ENCODE assay signal across 26 cellular contexts in the genomic region with DNA sequence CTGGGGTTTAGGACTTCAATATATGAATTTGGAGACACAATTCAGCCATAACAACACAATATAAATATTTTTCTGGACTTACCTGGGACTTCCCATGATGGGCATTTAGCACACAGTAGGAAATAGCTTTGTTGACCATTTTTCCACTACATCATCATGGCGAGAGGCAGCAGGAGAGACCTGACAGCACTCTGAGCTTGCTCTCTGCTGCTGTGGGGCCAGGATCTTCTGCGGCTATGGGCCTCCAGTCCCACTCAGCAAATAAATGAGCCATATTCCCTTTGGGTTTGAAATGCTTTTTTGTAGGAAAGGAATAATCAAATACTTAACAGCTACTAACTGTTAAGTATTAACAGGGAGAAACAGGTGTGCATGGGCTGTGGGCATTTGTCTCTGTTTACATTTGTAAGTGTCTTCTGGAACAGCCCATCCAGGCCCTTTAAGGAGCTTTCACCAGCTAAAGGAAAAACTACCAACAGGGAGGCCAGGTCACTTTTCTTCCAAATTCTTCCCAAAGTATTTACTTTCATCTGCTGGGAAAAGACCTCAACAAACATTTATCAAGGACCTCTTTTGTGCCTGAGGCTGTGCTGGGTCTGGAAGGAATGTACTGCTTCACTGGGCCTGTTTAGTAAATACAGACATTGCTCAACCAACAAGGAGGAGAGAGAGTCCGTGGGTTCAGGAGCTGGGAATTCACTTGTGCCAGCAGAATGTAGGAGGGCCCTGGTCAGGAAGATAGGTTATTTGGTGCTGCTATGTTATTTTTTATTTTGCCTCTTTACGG.
DNase-seq lines count a peak whose midpoint lies in the region; ATAC-seq and TF ChIP-seq lines count a peak whose summit lies in the region.
"Had no signal": no experiment of that assay in that cellular context is flagged by ENCODE, and none has a peak within 500 bp of the region (broad histone marks: within the 10 kb centered on the region; RNA-seq: fewer than 3 reads in every experiment).

No MANE protein-coding gene starts in this region.

- H3K27ac ChIP-seq in neural progenitor cell (no peak overlapping the region), SK-N-SH (ENCODE audit: low read depth in 2 of 2, low read length in 1 of 2) (no peak overlapping the region)
- H3K27ac ChIP-seq: BLaER1, body of pancreas, esophagus squamous epithelium, skin epidermis, thoracic aorta had no signal

- CTCF ChIA-PET in SK-N-SH (lab: Yijun Ruan, JAX): interaction anchor here (1.0 to 1.4 kb wide), 4 partner anchors 11 to 133 kb away, joined by 3 to 5 read pairs (median 4); partner anchors contain the start of gene LRIG2

- H3K27ac Mint-ChIP-seq in neural progenitor cell: no peak overlapping the region
- no peak overlapping the region for H3K27ac Mint-ChIP-seq in stimulated activated effector memory CD8-positive, alpha-beta T cell treated with anti-CD3 and anti-CD28 coated beads, Interleukin-12 subunit alpha, Interleukin-12 subunit beta, amount 100 ng/mL, for 72 hours
- H3K27ac Mint-ChIP-seq: activated naive CD8-positive, alpha-beta T cell treated with anti-CD3 and anti-CD28 coated beads, Interleukin-2, amount 10 ng/mL, durations not matched to agents 7 days and 5 days; activated T-helper 2 cell treated with anti-CD3 and anti-CD28 coated beads, Interferon-gamma antibody, Interleukin-2, Interleukin-4, amounts not matched to agents 10 μg/mL and 5 μg/mL and 100 μg/mL, durations not matched to agents 14 hours and 24 hours and 36 hours; natural killer cell treated with Interleukin-12 subunit alpha and Interleukin-12 subunit beta and Interleukin-15 and Interleukin-18, amount 100 ng/mL, for 72 hours; stimulated activated naive B cell treated with anti-CD40 and anti-IgM and Interleukin-4, amounts not matched to agents 10 μg/mL and 1 μg/mL and 100 μg/mL, for 72 hours; WTC11 had no signal

- H3K4me2 ChIP-seq in neural progenitor cell (no peak overlapping the region), SK-N-SH (no peak overlapping the region)
- H3K4me2 ChIP-seq: BLaER1 had no signal

- no peaks in the 10 kb centered on the region for H3K36me3 Mint-ChIP-seq in neural progenitor cell
- no peaks in the 10 kb centered on the region for H3K36me3 Mint-ChIP-seq in stimulated activated effector memory CD8-positive, alpha-beta T cell treated with anti-CD3 and anti-CD28 coated beads, Interleukin-12 subunit alpha, Interleukin-12 subunit beta, amount 100 ng/mL, for 72 hours
- H3K36me3 Mint-ChIP-seq: activated naive CD8-positive, alpha-beta T cell treated with anti-CD3 and anti-CD28 coated beads, Interleukin-2, amount 10 ng/mL, durations not matched to agents 7 days and 5 days; natural killer cell treated with Interleukin-12 subunit alpha and Interleukin-12 subunit beta and Interleukin-15 and Interleukin-18, amount 100 ng/mL, for 72 hours; stimulated activated naive B cell treated with anti-CD40 and anti-IgM and Interleukin-4, amounts not matched to agents 10 μg/mL and 1 μg/mL and 100 μg/mL, for 72 hours; WTC11 had no signal

- no peak for TF ChIP-seq EP300 in SK-N-SH (IDR thresholded peaks at IDR 0.05; ENCODE audit: borderline replicate concordance in 1 of 2, low read depth in 1 of 2, low read length in 1 of 2)

- H3K9ac ChIP-seq in neural progenitor cell: no peak overlapping the region
- H3K9ac ChIP-seq in SK-N-SH: no peak overlapping the region
- H3K9ac ChIP-seq: BLaER1 had no signal

- H2AFZ ChIP-seq in neural progenitor cell (replicated peaks) (peak overlapping the region; percentile 36), SK-N-SH (ENCODE audit: low read depth) (no peak overlapping the region)

- WGBS in SK-N-SH (ENCODE audit: low lambda C conversion rate): 49% methylated on average over 4 of the region's 4 CpGs

- TF ChIP-seq RAD21 in SK-N-SH (IDR thresholded peaks at IDR 0.05; ENCODE audit: low read length): no peak

- H3K4me3 Mint-ChIP-seq in neural progenitor cell: no peak overlapping the region
- no peak overlapping the region for H3K4me3 Mint-ChIP-seq in stimulated activated effector memory CD8-positive, alpha-beta T cell treated with anti-CD3 and anti-CD28 coated beads, Interleukin-12 subunit alpha, Interleukin-12 subunit beta, amount 100 ng/mL, for 72 hours
- H3K4me3 Mint-ChIP-seq: activated naive CD8-positive, alpha-beta T cell treated with anti-CD3 and anti-CD28 coated beads, Interleukin-2, amount 10 ng/mL, durations not matched to agents 7 days and 5 days; natural killer cell treated with Interleukin-12 subunit alpha and Interleukin-12 subunit beta and Interleukin-15 and Interleukin-18, amount 100 ng/mL, for 72 hours; stimulated activated naive B cell treated with anti-CD40 and anti-IgM and Interleukin-4, amounts not matched to agents 10 μg/mL and 1 μg/mL and 100 μg/mL, for 72 hours; WTC11 had no signal

- no peaks in the 10 kb centered on the region for H3F3A ChIP-seq in neural progenitor cell (ENCODE audit: low read depth)
- H3F3A ChIP-seq in SK-N-SH (replicated peaks; ENCODE audit: insufficient read depth): no peaks in the 10 kb centered on the region

- DNase-seq in AG09319 (ENCODE audit: extremely low read depth, low read depth) (peak; percentile 0), NCI-H187 treated with DMSO at 0.1 percent for 48 hours (lab: John Stamatoyannopoulos, UW) (peak; percentile 88), islet precursor cell (peak; percentile 95), neural progenitor cell (ENCODE audit: low spot score) (no peak), foreskin melanocyte (no peak), SK-N-SH (no peak), C1 segment of cervical spinal cord (lab: John Stamatoyannopoulos, UW) (no peak)
- no peak for DNase-seq in stimulated activated effector memory CD8-positive, alpha-beta T cell treated with anti-CD3 and anti-CD28 coated beads, Interleukin-12 subunit alpha, Interleukin-12 subunit beta, amount 100 ng/mL, for 72 hours (ENCODE audit: low spot score in 2 of 2)
- DNase-seq: activated CD4-positive, alpha-beta T cell treated with anti-CD3 and anti-CD28 coated beads, Interleukin-2, amount 50 U/mL, for 4 hours; activated CD8-positive, alpha-beta memory T cell treated with anti-CD3 and anti-CD28 coated beads, Interleukin-2, amount 50 U/mL, for 4 hours; activated naive CD8-positive, alpha-beta T cell treated with anti-CD3 and anti-CD28 coated beads, Interleukin-2, amount 10 ng/mL, durations not matched to agents 7 days and 5 days; body of pancreas; effector memory CD4-positive, alpha-beta T cell; esophagus squamous epithelium; IMR-90; left cardiac atrium; NCI-H2171; stimulated activated CD4-positive, alpha-beta T cell treated with anti-CD3 and anti-CD28 coated beads, Interleukin-2, amount 100 ng/mL, for 24 hours; stimulated activated naive B cell treated with anti-CD40 and anti-IgM and Interleukin-4, amounts not matched to agents 10 μg/mL and 1 μg/mL and 100 μg/mL, for 72 hours; T-helper 9 cell had no signal

- H3K9me3 ChIP-seq in neural progenitor cell (ENCODE audit: low read depth) (no peaks in the 10 kb centered on the region), SK-N-SH (no peaks in the 10 kb centered on the region)
- H3K9me3 ChIP-seq: BLaER1, body of pancreas, esophagus squamous epithelium had no signal

- POLR2A ChIA-PET in SK-N-SH (lab: Yijun Ruan, JAX): no interaction called here

- H3K4me1 Mint-ChIP-seq in neural progenitor cell: peaks cover 7% of the 10 kb centered on the region
- no peaks in the 10 kb centered on the region for H3K4me1 Mint-ChIP-seq in stimulated activated effector memory CD8-positive, alpha-beta T cell treated with anti-CD3 and anti-CD28 coated beads, Interleukin-12 subunit alpha, Interleukin-12 subunit beta, amount 100 ng/mL, for 72 hours
- H3K4me1 Mint-ChIP-seq: stimulated activated naive B cell treated with anti-CD40 and anti-IgM and Interleukin-4, amounts not matched to agents 10 μg/mL and 1 μg/mL and 100 μg/mL, for 72 hours had no signal

- TF ChIP-seq CTCF in AG09319 (IDR thresholded peaks at IDR 0.05; ENCODE audit: low read depth, low read length) (no peak), neural progenitor cell (IDR thresholded peaks at IDR 0.05) (no peak), SK-N-SH (IDR thresholded peaks at IDR 0.05) (no peak)

- H3K4me3 ChIP-seq in neural progenitor cell (no peak overlapping the region), SK-N-SH (ENCODE audit: low read depth in 2 of 2, low read length in 1 of 2) (no peak overlapping the region)
- H3K4me3 ChIP-seq: BLaER1, body of pancreas, esophagus squamous epithelium, skin epidermis, thoracic aorta had no signal

- H3K4me1 ChIP-seq in neural progenitor cell: peaks cover 2% of the 10 kb centered on the region
- H3K4me1 ChIP-seq in SK-N-SH (ENCODE audit: control insufficient read depth in 1 of 2, insufficient read depth in 2 of 2, low read depth in 1 of 2, low read length in 1 of 2): peaks cover 0 to 25% of the 10 kb centered on the region in 2 experiments; a peak in 2 of 4 replicates
- H3K4me1 ChIP-seq: BLaER1 had no signal

- H4K20me1 ChIP-seq in neural progenitor cell (ENCODE audit: low read depth): no peaks in the 10 kb centered on the region
- H4K20me1 ChIP-seq in SK-N-SH (ENCODE audit: insufficient read depth): no peaks in the 10 kb centered on the region
- H4K20me1 ChIP-seq: BLaER1 had no signal

- H3K27me3 ChIP-seq in neural progenitor cell (no peaks in the 10 kb centered on the region), SK-N-SH (ENCODE audit: insufficient read depth) (no peaks in the 10 kb centered on the region; the same call in 1 of the 2 replicates)
- H3K27me3 ChIP-seq: BLaER1, body of pancreas had no signal

- no peak for ATAC-seq in stimulated activated effector memory CD8-positive, alpha-beta T cell treated with anti-CD3 and anti-CD28 coated beads, Interleukin-12 subunit alpha, Interleukin-12 subunit beta, amount 100 ng/mL, for 72 hours
- ATAC-seq: body of pancreas; left cardiac atrium; stimulated activated naive B cell treated with anti-CD40 and anti-IgM and Interleukin-4, amounts not matched to agents 10 μg/mL and 1 μg/mL and 100 μg/mL, for 72 hours had no signal

- peaks cover 3% of the 10 kb centered on the region for H3K27me3 Mint-ChIP-seq in neural progenitor cell (ENCODE audit: insufficient read depth, low read depth)

- no peaks in the 10 kb centered on the region for H3K9me3 Mint-ChIP-seq in neural progenitor cell
- H3K9me3 Mint-ChIP-seq in stimulated activated effector memory CD8-positive, alpha-beta T cell treated with anti-CD3 and anti-CD28 coated beads, Interleukin-12 subunit alpha, Interleukin-12 subunit beta, amount 100 ng/mL, for 72 hours: no peaks in the 10 kb centered on the region
- H3K9me3 Mint-ChIP-seq: activated naive CD8-positive, alpha-beta T cell treated with anti-CD3 and anti-CD28 coated beads, Interleukin-2, amount 10 ng/mL, durations not matched to agents 7 days and 5 days; activated T-helper 2 cell treated with anti-CD3 and anti-CD28 coated beads, Interferon-gamma antibody, Interleukin-2, Interleukin-4, amounts not matched to agents 10 μg/mL and 5 μg/mL and 100 μg/mL, durations not matched to agents 14 hours and 24 hours and 36 hours; natural killer cell treated with Interleukin-12 subunit alpha and Interleukin-12 subunit beta and Interleukin-15 and Interleukin-18, amount 100 ng/mL, for 72 hours had no signal

- H3K36me3 ChIP-seq in neural progenitor cell (no peaks in the 10 kb centered on the region), SK-N-SH (replicated peaks in 1 of 2; ENCODE audit: control insufficient read depth in 1 of 2, insufficient read depth in 2 of 2, low read length in 1 of 2) (no peaks in the 10 kb centered on the region)
- H3K36me3 ChIP-seq: BLaER1, esophagus squamous epithelium, thoracic aorta had no signal

- H3K79me2 ChIP-seq in neural progenitor cell (ENCODE audit: low read depth) (no peaks in the 10 kb centered on the region), SK-N-SH (ENCODE audit: insufficient read depth) (no peaks in the 10 kb centered on the region)

- H3K9me2 ChIP-seq in SK-N-SH: no peaks in the 10 kb centered on the region

Comparison
In these comparisons a context has a peak if more than half of its experiments do, and no peak if none do; other contexts are left out.
1. DNase-seq: peak in AG09319 (single experiment), NCI-H187 treated with DMSO at 0.1 percent for 48 hours (single experiment) and islet precursor cell (single experiment); none in neural progenitor cell (single experiment), stimulated activated effector memory CD8-positive, alpha-beta T cell treated with anti-CD3 and anti-CD28 coated beads, Interleukin-12 subunit alpha, Interleukin-12 subunit beta, amount 100 ng/mL, for 72 hours (0 of 2), foreskin melanocyte (single experiment), SK-N-SH (single experiment) and C1 segment of cervical spinal cord (0 of 14).